In genomic region chr6:39493717-39494116, GRCh38 we compare ENCODE assay signal across 19 cellular contexts.
DNase-seq lines count a peak whose midpoint lies in the region; ATAC-seq, FAIRE-seq and TF ChIP-seq lines count a peak whose summit lies in the region.
"Had no signal": no experiment of that assay in that cellular context is flagged by ENCODE, and none has a peak within 500 bp of the region (broad histone marks: within the 10 kb centered on the region; RNA-seq: fewer than 3 reads in every experiment).

No MANE protein-coding gene starts in this region.

- H3K9me3 ChIP-seq in K562 (replicated peaks; ENCODE audit: control insufficient read depth, insufficient read depth, low read depth, low read length) (no peaks in the 10 kb centered on the region), psoas muscle (no peaks in the 10 kb centered on the region)
- H3K9me3 ChIP-seq: Peyer's patch had no signal

- TF ChIP-seq POLR2A in K562 (conservative IDR thresholded peaks at IDR 0.05), result no peak

- H3K4me3 ChIP-seq in AG10803 (ENCODE audit: low read length) (no peak overlapping the region), K562 (no peak overlapping the region), psoas muscle (no peak overlapping the region)
- H3K4me3 ChIP-seq: Peyer's patch had no signal

- H3K9ac ChIP-seq in K562 (ENCODE audit: insufficient read depth in 1 of 2, low read depth in 2 of 2, low read length in 2 of 2), result no peak overlapping the region

- in situ Hi-C loops in K562 (cut with MboI), result no loop called here

- H3K36me3 ChIP-seq in K562 (ENCODE audit: control insufficient read depth, insufficient read depth, low read length) (no peaks in the 10 kb centered on the region), psoas muscle (ENCODE audit: insufficient read depth in 1 of 2, low read depth in 1 of 2) (no peaks in the 10 kb centered on the region)
- H3K36me3 ChIP-seq: Peyer's patch had no signal

- intact Hi-C loops in K562 (cut with micrococcal nuclease) (no loop called here), left cardiac atrium (cut with DNase I) (no loop called here), psoas muscle (cut with DNase I) (no loop called here)

- H3K27ac ChIP-seq in K562 (ENCODE audit: extremely low read depth, low read depth, low read length) (no peak overlapping the region), psoas muscle (no peak overlapping the region)
- H3K27ac ChIP-seq: Peyer's patch had no signal

- H3K4me2 ChIP-seq in K562 (ENCODE audit: insufficient read depth, low read length), result no peak overlapping the region

- H3K4me1 ChIP-seq in K562 (replicated peaks in 1 of 2; ENCODE audit: control insufficient read depth in 2 of 2, insufficient read depth in 2 of 2, low read length in 2 of 2) (no peaks in the 10 kb centered on the region), psoas muscle (no peaks in the 10 kb centered on the region)
- H3K4me1 ChIP-seq: Peyer's patch had no signal

- H4K20me1 ChIP-seq in K562 (replicated peaks; ENCODE audit: control insufficient read depth, insufficient read depth, low read length), result no peaks in the 10 kb centered on the region

- no peak for TF ChIP-seq RAD21 in K562 (CRISPR knock-in tag; conservative IDR thresholded peaks at IDR 0.05 in 1 of 2, IDR thresholded peaks at IDR 0.05 in 1 of 2)

- no peak for ATAC-seq in K562
- ATAC-seq in left cardiac atrium, result peak; percentile 45 to 48
- ATAC-seq in psoas muscle, result peak in 3 of 4 donors; percentile 46 to 62 (median 50)
- ATAC-seq: CD8-positive, alpha-beta T cell had no signal

- no peaks in the 10 kb centered on the region for H3K79me2 ChIP-seq in K562 (ENCODE audit: control insufficient read depth, insufficient read depth, low read length)

- no peak; the same call in 1 of the 2 replicates for TF ChIP-seq CTCF in AG10803 (conservative IDR thresholded peaks at IDR 0.05; ENCODE audit: low read length)
- TF ChIP-seq CTCF in K562 (IDR thresholded peaks at IDR 0.05 in 2 of 3, conservative IDR thresholded peaks at IDR 0.05 in 1 of 3; ENCODE audit: insufficient read depth in 2 of 3, low read depth in 1 of 3, low read length in 3 of 3), result no peak
- no peak for TF ChIP-seq CTCF in psoas muscle (IDR thresholded peaks at IDR 0.05)

- no peaks in the 10 kb centered on the region for H3K9me1 ChIP-seq in K562 (ENCODE audit: control insufficient read depth, insufficient read depth, low read length)

- CTCF ChIA-PET in K562 (lab: Yijun Ruan, JAX; ENCODE audit: low intra/inter-chr PET ratio), result no interaction called here

- DNase-seq in AG10803 (ENCODE audit: low read depth), result peak; percentile 78
- no peak for DNase-seq in K562 (ENCODE audit: extremely low read depth in 1 of 4, low spot score in 3 of 4)
- no peak for DNase-seq in left cardiac atrium
- no peak for DNase-seq in psoas muscle
- DNase-seq in OCI-M2 (lab: John Stamatoyannopoulos, UW; ENCODE audit: unreplicated experiment), result no peak
- DNase-seq in NCI-H2107 (lab: John Stamatoyannopoulos, UW), result no peak
- no peak for DNase-seq in NCI-H69 (lab: John Stamatoyannopoulos, UW)
- no peak for DNase-seq in cerebellar nuclear complex (lab: John Stamatoyannopoulos, UW)
- DNase-seq: CD8-positive, alpha-beta T cell; GF-D8; KBM-7; NCI-H1092; NCI-H1694 treated with DMSO at 0.1 percent for 48 hours; NCI-H446 treated with DMSO at 0.1 percent for 48 hours; NCI-H82; Peyer's patch; SIG-M5 had no signal

- H2AFZ ChIP-seq in K562 (ENCODE audit: low read depth, low read length), result no peak overlapping the region

- BruUV-seq in K562 (replicated peaks; lab: Mats Ljungman, UMichigan), result no TSS peak

- H3K27me3 ChIP-seq in K562 (ENCODE audit: control insufficient read depth in 2 of 2, insufficient read depth in 2 of 2, low read length in 2 of 2) (peaks cover 0 to 4% of the 10 kb centered on the region in 2 experiments; a peak in 2 of 5 replicates), psoas muscle (ENCODE audit: insufficient read depth in 3 of 3, low read length in 2 of 3) (peaks cover 0 to 9% (median 0%) of the 10 kb centered on the region in 3 donors)
- H3K27me3 ChIP-seq: Peyer's patch had no signal

- POLR2A ChIA-PET in K562 (lab: Yijun Ruan, JAX), result no interaction called here

- peak; percentile 61 for FAIRE-seq in K562 (lab: Jason Lieb, UNC)
- FAIRE-seq: D721Med, H54 had no signal

- WGBS in K562 (ENCODE audit: insufficient coverage, low coverage, missing lambda C conversion rate), result 0% methylated on average over 1 of the region's 1 CpG
- 22 to 39% (median 38%) methylated on average over 1 of the region's 1 CpG for WGBS in psoas muscle, 3 donors

- no peak for TF ChIP-seq EP300 in K562 (IDR thresholded peaks at IDR 0.05; ENCODE audit: low read length)

TF ChIP-seq in K562, 482 proteins besides CTCF, POLR2A, EP300 and RAD21:
- TF ChIP-seq TRIM24 (IDR thresholded peaks at IDR 0.05) (no peak), SPI1 (IDR thresholded peaks at IDR 0.05; ENCODE audit: borderline replicate concordance, low read depth, low read length) (peak; percentile 34; the same call in 1 of the 2 replicates)
